ENCODE assay signal across 27 cellular contexts in the genomic region with DNA sequence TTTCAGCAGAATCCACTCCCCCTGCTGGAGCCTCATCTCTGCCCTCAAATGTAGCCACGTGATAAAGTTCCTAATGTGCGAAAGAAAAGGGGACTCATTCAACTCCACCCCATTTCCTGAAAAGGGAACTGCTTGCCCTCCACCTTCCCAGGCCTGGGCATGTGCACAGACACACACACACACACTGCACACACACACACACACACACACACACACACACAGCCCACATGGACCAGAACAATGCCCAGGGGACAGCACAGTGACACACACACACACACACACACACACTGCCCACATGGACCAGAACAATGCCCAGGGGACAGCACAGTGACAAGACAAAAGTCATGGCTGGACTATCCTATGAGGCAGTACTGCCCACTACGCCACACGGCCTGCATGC.
"Had no signal": no experiment of that assay in that cellular context is flagged by ENCODE, and none has a peak within 500 bp of the region (broad histone marks: within the 10 kb centered on the region; RNA-seq: fewer than 3 reads in every experiment).

No MANE protein-coding gene starts in this region.

- H3K36me3 ChIP-seq: adrenal gland, thyroid gland had no signal

- DNase-seq: activated CD4-positive, alpha-beta memory T cell treated with anti-CD3 and anti-CD28 coated beads for 36 hours; activated CD4-positive, alpha-beta T cell treated with anti-CD3 and anti-CD28 coated beads for 4 hours; activated CD4-positive, CD25-positive, alpha-beta regulatory T cell; activated gamma-delta T cell; adrenal gland; brain microvascular endothelial cell; dorsolateral prefrontal cortex; effector memory CD8-positive, alpha-beta T cell; glutamatergic neuron; immature natural killer cell; left ventricle myocardium inferior; mesenchymal stem cell; right cardiac atrium; stimulated activated CD4-positive, alpha-beta T cell treated with anti-CD3 and anti-CD28 coated beads, Interleukin-1b, Interleukin-23, amount 100 ng/mL, for 48 hours; T1000 had no signal

- ATAC-seq: activated naive CD4-positive, alpha-beta T cell treated with anti-CD3 and anti-CD28 coated beads, Interleukin-2, amount 50 U/mL, for 72 hours; effector memory CD8-positive, alpha-beta T cell; stimulated activated memory B cell treated with anti-CD40 and anti-IgM and Interleukin-4, amounts not matched to agents 10 μg/mL and 1 μg/mL and 100 μg/mL, for 72 hours had no signal

- H3K4me3 Mint-ChIP-seq: activated CD4-positive, alpha-beta memory T cell treated with anti-CD3 and anti-CD28 coated beads for 36 hours; activated T-helper 1 cell treated with anti-CD3 and anti-CD28 coated beads, Interleukin-12 subunit alpha, Interleukin-12 subunit beta, Interleukin-2, Interleukin-4 antibody, amounts not matched to agents 30 ng/mL and 10 ng/mL and 1 ng/mL, durations not matched to agents 14 hours and 24 hours and 36 hours; central memory CD8-positive, alpha-beta T cell; effector memory CD8-positive, alpha-beta T cell; immature natural killer cell; nephron; stimulated activated memory B cell treated with anti-CD40 and anti-IgM and Interleukin-4, amounts not matched to agents 10 μg/mL and 1 μg/mL and 100 μg/mL, for 72 hours had no signal

- H3K9me3 Mint-ChIP-seq: activated CD4-positive, alpha-beta memory T cell treated with anti-CD3 and anti-CD28 coated beads for 36 hours; activated naive CD4-positive, alpha-beta T cell treated with anti-CD3 and anti-CD28 coated beads, Interleukin-2, amount 50 U/mL, for 72 hours; activated T-helper 1 cell treated with anti-CD3 and anti-CD28 coated beads, Interleukin-12 subunit alpha, Interleukin-12 subunit beta, Interleukin-2, Interleukin-4 antibody, amounts not matched to agents 30 ng/mL and 10 ng/mL and 1 ng/mL, durations not matched to agents 14 hours and 24 hours and 36 hours; central memory CD8-positive, alpha-beta T cell; effector memory CD8-positive, alpha-beta T cell; immature natural killer cell; nephron; stimulated activated memory B cell treated with anti-CD40 and anti-IgM and Interleukin-4, amounts not matched to agents 10 μg/mL and 1 μg/mL and 100 μg/mL, for 72 hours had no signal

- H3K4me3 ChIP-seq: adrenal gland, ascending aorta, dorsolateral prefrontal cortex, esophagus muscularis mucosa, hepatocyte, left ventricle myocardium inferior, thyroid gland had no signal

- H3K9me3 ChIP-seq: adrenal gland, ascending aorta, esophagus muscularis mucosa, left ventricle myocardium inferior, thyroid gland had no signal

- H3K27ac ChIP-seq: adrenal gland, ascending aorta, brain microvascular endothelial cell, esophagus muscularis mucosa, hepatocyte, left ventricle myocardium inferior, parathyroid adenoma, thyroid gland had no signal

- FAIRE-seq: colon, frontal cortex had no signal

- H3K27ac Mint-ChIP-seq: activated CD4-positive, alpha-beta memory T cell treated with anti-CD3 and anti-CD28 coated beads for 36 hours; activated T-helper 1 cell treated with anti-CD3 and anti-CD28 coated beads, Interleukin-12 subunit alpha, Interleukin-12 subunit beta, Interleukin-2, Interleukin-4 antibody, amounts not matched to agents 30 ng/mL and 10 ng/mL and 1 ng/mL, durations not matched to agents 14 hours and 24 hours and 36 hours; nephron; stimulated activated memory B cell treated with anti-CD40 and anti-IgM and Interleukin-4, amounts not matched to agents 10 μg/mL and 1 μg/mL and 100 μg/mL, for 72 hours had no signal

- H3K4me1 ChIP-seq: adrenal gland, ascending aorta, esophagus muscularis mucosa, left ventricle myocardium inferior, parathyroid adenoma, thyroid gland had no signal

- H3K27me3 ChIP-seq: adrenal gland, ascending aorta, brain microvascular endothelial cell, dorsolateral prefrontal cortex, esophagus muscularis mucosa, hepatocyte, thyroid gland had no signal

- H3K4me1 Mint-ChIP-seq: nephron had no signal

- H3K27me3 Mint-ChIP-seq: activated CD4-positive, alpha-beta memory T cell treated with anti-CD3 and anti-CD28 coated beads for 36 hours; central memory CD8-positive, alpha-beta T cell; effector memory CD8-positive, alpha-beta T cell; stimulated activated memory B cell treated with anti-CD40 and anti-IgM and Interleukin-4, amounts not matched to agents 10 μg/mL and 1 μg/mL and 100 μg/mL, for 72 hours had no signal
